14 cellular contexts compared by ENCODE assay signal in the genomic region with DNA sequence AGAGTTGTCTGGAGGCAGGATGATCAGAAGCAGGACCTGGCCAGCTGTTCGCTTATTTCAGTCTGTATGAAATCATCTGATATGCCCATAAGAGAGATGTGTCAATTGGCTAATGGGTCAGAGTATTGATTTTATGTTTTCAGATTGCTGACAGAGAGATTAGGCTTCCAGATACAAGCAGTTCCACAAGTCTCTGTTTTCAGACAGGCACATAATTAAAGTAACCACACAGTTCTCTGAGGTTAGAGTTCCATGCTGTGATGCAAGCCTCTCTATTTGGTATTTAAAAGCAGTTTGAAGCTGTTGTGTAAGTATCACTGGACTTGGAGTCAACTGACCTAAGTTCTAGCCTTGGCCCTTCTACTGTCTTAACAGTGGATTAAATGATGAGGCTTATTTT. TPM values are rescaled to one million over a fixed set of nuclear protein-coding genes. Genes with fewer than 3 reads are reported as not detected.
A peak's percentile ranks its signal among the peaks of the same experiment; 100 is the strongest.
DNase-seq lines count a peak whose midpoint lies in the region; FAIRE-seq and TF ChIP-seq lines count a peak whose summit lies in the region.
"Had no signal": no experiment of that assay in that cellular context is flagged by ENCODE, and none has a peak within 500 bp of the region (broad histone marks: within the 10 kb centered on the region; RNA-seq: fewer than 3 reads in every experiment).

No MANE protein-coding gene starts in this region.

- no peaks in the 10 kb centered on the region for H3K9me3 ChIP-seq in fibroblast of lung (ENCODE audit: control insufficient read depth, insufficient read depth, low read depth, low read length)
- H3K9me3 ChIP-seq: testis had no signal

- no peak overlapping the region for H3K27ac ChIP-seq in fibroblast of lung (ENCODE audit: insufficient read depth, low read length)
- H3K27ac ChIP-seq: testis had no signal

- FAIRE-seq in H54 (lab: Jason Lieb, UNC): peak; percentile 15
- FAIRE-seq: GM19239 had no signal

- H2AFZ ChIP-seq in fibroblast of lung (ENCODE audit: low read length): no peak overlapping the region

- DNase-seq in H54 (ENCODE audit: insufficient read length, low spot score): no peak
- peak; percentile 33 for DNase-seq in NCI-H2227 (lab: John Stamatoyannopoulos, UW; ENCODE audit: unreplicated experiment)
- peak; percentile 50 to 70 for DNase-seq in fibroblast of lung (ENCODE audit: low read depth in 2 of 2)
- DNase-seq in skeletal muscle cell (ENCODE audit: low read depth): peak; percentile 54
- DNase-seq in DMS79 (lab: John Stamatoyannopoulos, UW): no peak
- DNase-seq in activated CD8-positive, alpha-beta memory T cell treated with anti-CD3 and anti-CD28 coated beads for 24 hours: no peak
- DNase-seq in NCI-H1105 treated with DMSO at 0.1 percent for 48 hours (lab: John Stamatoyannopoulos, UW): no peak
- DNase-seq: activated CD4-positive, alpha-beta T cell treated with anti-CD3 and anti-CD28 coated beads, Interleukin-2, amount 50 U/mL, for 1 hour; DMS 273 treated with DMSO at 0.1 percent for 48 hours; GOT3; NCI-H1436 treated with DMSO at 0.1 percent for 48 hours; right cardiac atrium; testis had no signal

- TF ChIP-seq CTCF in fibroblast of lung (conservative IDR thresholded peaks at IDR 0.05 in 1 of 2, IDR thresholded peaks at IDR 0.05 in 1 of 2; ENCODE audit: low read depth in 1 of 2, low read length in 2 of 2): no peak

- no peaks in the 10 kb centered on the region for H3K79me2 ChIP-seq in fibroblast of lung (ENCODE audit: control insufficient read depth, insufficient read depth, low read length)

- no peak overlapping the region for H3K4me2 ChIP-seq in fibroblast of lung (ENCODE audit: extremely low read depth, insufficient read depth, low read length)

- no peaks in the 10 kb centered on the region for H3K27me3 ChIP-seq in fibroblast of lung (ENCODE audit: control insufficient read depth, insufficient read depth, low read length)
- H3K27me3 ChIP-seq: testis had no signal

- no peak for TF ChIP-seq POLR2A in H54 (IDR thresholded peaks at IDR 0.05; ENCODE audit: low read depth, low read length)

- no peaks in the 10 kb centered on the region for H4K20me1 ChIP-seq in fibroblast of lung (ENCODE audit: control insufficient read depth, extremely low read depth, insufficient read depth, low read length)

- H3K36me3 ChIP-seq in fibroblast of lung (ENCODE audit: control insufficient read depth, insufficient read depth, low read length): no peaks in the 10 kb centered on the region

- H3K9ac ChIP-seq in fibroblast of lung (ENCODE audit: insufficient read depth, low read length): no peak overlapping the region

- peaks cover 2% of the 10 kb centered on the region for H3K4me1 ChIP-seq in fibroblast of lung (ENCODE audit: control insufficient read depth, extremely low read depth, insufficient read depth, low read length)
- H3K4me1 ChIP-seq: testis had no signal

- H3K4me3 ChIP-seq in fibroblast of lung (replicated peaks in 1 of 4; ENCODE audit: control extremely low read depth in 1 of 4, insufficient read depth in 1 of 4, low read depth in 3 of 4, low read length in 4 of 4) (no peak overlapping the region), skeletal muscle cell (ENCODE audit: low read depth, low read length) (no peak overlapping the region)
- H3K4me3 ChIP-seq: testis had no signal

RNA-seq across cellular contexts. Expression of a gene that starts 50.1 kb away (rescaled TPM):
- 19.5 and 25.3 TPM in 2 replicates for total RNA-seq in fibroblast of lung
- polyA plus RNA-seq in fibroblast of lung: 24.8 and 27.4 TPM in 2 replicates
- 14.1 and 16.6 TPM in 2 replicates for polyA plus RNA-seq in fibroblast of lung (2012)
- polyA minus RNA-seq in fibroblast of lung (ENCODE audit: low replicate concordance): 6.5 and 7.0 TPM in 2 replicates

Comparison
In these comparisons a context has a peak if more than half of its experiments do, and no peak if none do; other contexts are left out.
1. DNase-seq: peak in NCI-H2227 (single experiment), fibroblast of lung (2 of 2) and skeletal muscle cell (single experiment); none in H54 (single experiment), DMS79 (single experiment), activated CD8-positive, alpha-beta memory T cell treated with anti-CD3 and anti-CD28 coated beads for 24 hours (single experiment) and NCI-H1105 treated with DMSO at 0.1 percent for 48 hours (single experiment).